ENCODE assay signal across 8 cellular contexts in the genomic region with DNA sequence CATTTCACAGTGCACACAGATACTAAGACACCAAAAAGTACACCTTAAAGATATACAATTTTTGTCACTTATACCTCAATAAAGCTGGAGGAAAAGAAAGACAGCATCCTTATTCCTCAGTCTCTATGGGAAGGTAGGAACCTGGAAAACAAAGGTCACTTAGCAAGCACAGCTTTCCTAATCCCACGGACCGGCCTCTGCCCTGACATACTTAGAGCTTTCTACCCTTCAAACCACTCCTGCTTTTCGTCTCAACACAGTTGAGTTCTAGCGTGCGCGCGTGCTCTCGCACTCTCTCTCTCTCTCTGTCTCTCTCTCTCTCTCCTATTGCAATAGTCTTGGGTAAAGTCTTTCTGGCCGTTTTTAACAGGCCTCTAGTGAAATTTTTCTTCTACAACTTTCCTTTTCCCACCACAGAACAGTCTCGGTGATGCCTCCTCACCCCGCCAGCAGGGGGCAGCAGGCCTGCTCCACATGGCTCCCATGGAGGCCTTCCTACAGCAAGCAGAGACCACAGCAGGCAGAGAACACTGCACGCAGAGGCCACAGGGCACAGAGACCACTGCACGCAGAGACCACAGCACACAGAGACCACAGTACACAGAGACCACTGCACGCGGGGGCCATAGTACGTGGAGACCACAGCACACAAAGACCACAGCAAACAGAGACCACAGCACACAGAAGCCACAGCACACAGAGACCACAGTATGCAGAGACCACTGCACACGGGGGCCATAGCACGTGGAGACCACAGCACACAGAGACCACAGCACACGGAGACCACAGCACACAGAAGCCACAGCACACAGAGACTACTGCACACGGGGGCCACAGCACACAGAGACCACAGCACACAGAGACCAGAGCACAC.
DNase-seq lines count a peak whose midpoint lies in the region; ATAC-seq and TF ChIP-seq lines count a peak whose summit lies in the region.

No MANE protein-coding gene starts in this region.

- no peaks in the 10 kb centered on the region for H3K36me3 Mint-ChIP-seq in CD14-positive monocyte
- H3K36me3 Mint-ChIP-seq in activated naive CD4-positive, alpha-beta T cell treated with anti-CD3 and anti-CD28 coated beads, Interleukin-2, amount 10 ng/mL, durations not matched to agents 7 days and 5 days: no peaks in the 10 kb centered on the region
- H3K36me3 Mint-ChIP-seq in stimulated activated naive B cell treated with anti-CD40 and anti-IgM and Interleukin-4, amounts not matched to agents 10 μg/mL and 1 μg/mL and 100 μg/mL, for 72 hours: no peaks in the 10 kb centered on the region

- H3K27me3 Mint-ChIP-seq in CD14-positive monocyte (ENCODE audit: low read depth in 3 of 3): peaks cover 2 to 5% (median 3%) of the 10 kb centered on the region in 3 donors
- no peaks in the 10 kb centered on the region for H3K27me3 Mint-ChIP-seq in activated naive CD4-positive, alpha-beta T cell treated with anti-CD3 and anti-CD28 coated beads, Interleukin-2, amount 10 ng/mL, durations not matched to agents 7 days and 5 days
- no peaks in the 10 kb centered on the region for H3K27me3 Mint-ChIP-seq in stimulated activated naive B cell treated with anti-CD40 and anti-IgM and Interleukin-4, amounts not matched to agents 10 μg/mL and 1 μg/mL and 100 μg/mL, for 72 hours

- intact Hi-C loops in CD14-positive monocyte (cut with micrococcal nuclease) (no loop called here), left lung (cut with DNase I) (no loop called here)

- TF ChIP-seq CTCF in CD14-positive monocyte (IDR thresholded peaks at IDR 0.05): peak; percentile 70
- peak; percentile 40 to 57 for TF ChIP-seq CTCF in left lung (IDR thresholded peaks at IDR 0.05)

- DNase-seq in CD14-positive monocyte (ENCODE audit: low spot score) (no peak), SJCRH30 (peak; percentile 22 to 49), left lung (peak; percentile 39 to 85), NCI-H1092 (lab: John Stamatoyannopoulos, UW) (no peak)
- peak; percentile 80 for DNase-seq in activated naive CD4-positive, alpha-beta T cell treated with anti-CD3 and anti-CD28 coated beads, Interleukin-2, amount 10 ng/mL, durations not matched to agents 7 days and 5 days
- peak; percentile 24 for DNase-seq in stimulated activated naive B cell treated with anti-CD40 and anti-IgM and Interleukin-4, amounts not matched to agents 10 μg/mL and 1 μg/mL and 100 μg/mL, for 72 hours

- CTCF ChIA-PET in activated naive CD4-positive, alpha-beta T cell treated with anti-CD3 and anti-CD28 coated beads, Interleukin-2, amount 10 ng/mL, durations not matched to agents 7 days and 5 days (lab: Charles Lee): interaction anchor here (0.8 to 4.1 kb wide), 13 partner anchors 9 to 995 kb away, joined by 3 to 23 read pairs (median 5); no protein-coding TSS in a partner anchor

- H3K4me3 ChIP-seq in SJCRH30 (no peak overlapping the region), left lung (no peak overlapping the region)

- no peaks in the 10 kb centered on the region for H3K4me1 Mint-ChIP-seq in CD14-positive monocyte
- no peaks in the 10 kb centered on the region for H3K4me1 Mint-ChIP-seq in activated naive CD4-positive, alpha-beta T cell treated with anti-CD3 and anti-CD28 coated beads, Interleukin-2, amount 10 ng/mL, durations not matched to agents 7 days and 5 days
- H3K4me1 Mint-ChIP-seq in stimulated activated naive B cell treated with anti-CD40 and anti-IgM and Interleukin-4, amounts not matched to agents 10 μg/mL and 1 μg/mL and 100 μg/mL, for 72 hours: peaks cover 0 to 6% of the 10 kb centered on the region in 2 donors

- no peak overlapping the region for H3K27ac Mint-ChIP-seq in CD14-positive monocyte
- H3K27ac Mint-ChIP-seq in activated naive CD4-positive, alpha-beta T cell treated with anti-CD3 and anti-CD28 coated beads, Interleukin-2, amount 10 ng/mL, durations not matched to agents 7 days and 5 days: no peak overlapping the region
- no peak overlapping the region for H3K27ac Mint-ChIP-seq in stimulated activated naive B cell treated with anti-CD40 and anti-IgM and Interleukin-4, amounts not matched to agents 10 μg/mL and 1 μg/mL and 100 μg/mL, for 72 hours

- no peaks in the 10 kb centered on the region for H3K36me3 ChIP-seq in SJCRH30
- no peaks in the 10 kb centered on the region for H3K36me3 ChIP-seq in left lung

- H3K4me1 ChIP-seq in SJCRH30 (no peaks in the 10 kb centered on the region), left lung (no peaks in the 10 kb centered on the region)

- no peaks in the 10 kb centered on the region for H3K27me3 ChIP-seq in SJCRH30
- H3K27me3 ChIP-seq in left lung: no peaks in the 10 kb centered on the region

- ATAC-seq in GM18873 (IDR thresholded peaks at IDR 0.05; ENCODE audit: low FRiP score, unreplicated experiment): peak; percentile 56
- ATAC-seq in HG03135 (IDR thresholded peaks at IDR 0.05; ENCODE audit: unreplicated experiment): peak; percentile 86
- ATAC-seq in left lung: peak; percentile 93
- peak; percentile 91 to 92 for ATAC-seq in stimulated activated naive B cell treated with anti-CD40 and anti-IgM and Interleukin-4, amounts not matched to agents 10 μg/mL and 1 μg/mL and 100 μg/mL, for 72 hours (replicated peaks)

- no peak overlapping the region for H3K4me3 Mint-ChIP-seq in CD14-positive monocyte
- H3K4me3 Mint-ChIP-seq in activated naive CD4-positive, alpha-beta T cell treated with anti-CD3 and anti-CD28 coated beads, Interleukin-2, amount 10 ng/mL, durations not matched to agents 7 days and 5 days: no peak overlapping the region
- no peak overlapping the region for H3K4me3 Mint-ChIP-seq in stimulated activated naive B cell treated with anti-CD40 and anti-IgM and Interleukin-4, amounts not matched to agents 10 μg/mL and 1 μg/mL and 100 μg/mL, for 72 hours

- H3K9me3 Mint-ChIP-seq in CD14-positive monocyte: peaks cover 0 to 2% (median 0%) of the 10 kb centered on the region in 7 donors
- no peaks in the 10 kb centered on the region for H3K9me3 Mint-ChIP-seq in activated naive CD4-positive, alpha-beta T cell treated with anti-CD3 and anti-CD28 coated beads, Interleukin-2, amount 10 ng/mL, durations not matched to agents 7 days and 5 days
- H3K9me3 Mint-ChIP-seq in stimulated activated naive B cell treated with anti-CD40 and anti-IgM and Interleukin-4, amounts not matched to agents 10 μg/mL and 1 μg/mL and 100 μg/mL, for 72 hours: peaks cover 0 to 2% of the 10 kb centered on the region in 2 donors

- H3K9me3 ChIP-seq in SJCRH30 (replicated peaks): no peaks in the 10 kb centered on the region
- H3K9me3 ChIP-seq in left lung: no peaks in the 10 kb centered on the region

- no peak overlapping the region for H3K27ac ChIP-seq in SJCRH30
- no peak overlapping the region for H3K27ac ChIP-seq in left lung

Comparison
In these comparisons a context has a peak if more than half of its experiments do, and no peak if none do; other contexts are left out.
1. DNase-seq: peak in SJCRH30 (2 of 2), activated naive CD4-positive, alpha-beta T cell treated with anti-CD3 and anti-CD28 coated beads, Interleukin-2, amount 10 ng/mL, durations not matched to agents 7 days and 5 days (single experiment), left lung (2 of 2) and stimulated activated naive B cell treated with anti-CD40 and anti-IgM and Interleukin-4, amounts not matched to agents 10 μg/mL and 1 μg/mL and 100 μg/mL, for 72 hours (single experiment); none in CD14-positive monocyte (single experiment) and NCI-H1092 (single experiment).
2. Peak in every context shown above with its lines, with median percentiles within 50 percentile points of each other: ATAC-seq.